Comparison of ENCODE assay signal across 7 cellular contexts in the genomic region with DNA sequence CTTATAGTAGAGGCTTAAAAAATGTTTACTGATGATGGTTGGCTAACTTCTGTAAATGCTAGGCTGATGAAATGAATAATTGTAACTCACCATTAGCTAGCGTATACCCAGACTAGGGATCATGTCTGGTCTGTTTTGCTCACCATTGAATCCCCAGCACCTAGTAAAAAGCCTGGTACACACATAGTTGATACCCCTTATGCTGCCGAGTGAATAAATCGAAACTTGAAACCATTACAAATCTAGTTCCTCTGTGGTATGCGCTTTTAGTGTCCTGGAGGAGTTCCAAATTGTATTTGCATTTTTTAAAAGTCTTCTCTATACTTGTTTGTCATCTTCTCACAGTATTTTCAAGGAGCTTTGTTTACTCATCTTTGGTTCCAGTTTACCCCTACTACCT. TPM values are rescaled to one million over a fixed set of nuclear protein-coding genes. Genes with fewer than 3 reads are reported as not detected.
DNase-seq lines count a peak whose midpoint lies in the region; ATAC-seq and TF ChIP-seq lines count a peak whose summit lies in the region.

No MANE protein-coding gene starts in this region.

- H3K27me3 Mint-ChIP-seq in activated CD8-positive, alpha-beta T cell treated with anti-CD3 and anti-CD28 coated beads for 36 hours = no peaks in the 10 kb centered on the region

- H3K36me3 Mint-ChIP-seq in activated CD8-positive, alpha-beta T cell treated with anti-CD3 and anti-CD28 coated beads for 36 hours (ENCODE audit: low read depth) = peaks cover 27% of the 10 kb centered on the region

- ATAC-seq in HG03060 (IDR thresholded peaks at IDR 0.05; ENCODE audit: low read depth, unreplicated experiment) (peak; percentile 32), HG02571 (IDR thresholded peaks at IDR 0.05; ENCODE audit: unreplicated experiment) (no peak)
- ATAC-seq in activated CD8-positive, alpha-beta T cell treated with anti-CD3 and anti-CD28 coated beads for 36 hours = no peak

- POLR2A ChIA-PET in activated CD8-positive, alpha-beta T cell treated with anti-CD3 and anti-CD28 coated beads for 36 hours (lab: Charles Lee) = interaction anchor here (0.7 to 2.2 kb wide), 4 partner anchors 8 to 37 kb away, joined by 3 to 9 read pairs (median 8); no protein-coding TSS in a partner anchor

- peak overlapping the region; percentile 73 for H3K4me3 ChIP-seq in GM08714 (ENCODE audit: low read length)
- H3K4me3 ChIP-seq in kidney epithelial cell (ENCODE audit: low read depth, low read length) = peak overlapping the region; percentile 82

- intact Hi-C loops in activated CD8-positive, alpha-beta T cell treated with anti-CD3 and anti-CD28 coated beads for 36 hours (cut with micrococcal nuclease) = no loop called here

- TF ChIP-seq CTCF in activated CD8-positive, alpha-beta T cell treated with anti-CD3 and anti-CD28 coated beads for 36 hours (IDR thresholded peaks at IDR 0.05) = no peak
- TF ChIP-seq CTCF in kidney epithelial cell (IDR thresholded peaks at IDR 0.05; ENCODE audit: insufficient read depth, low read length, poor library complexity, severe bottlenecking) = no peak

- no peaks in the 10 kb centered on the region for H3K27me3 ChIP-seq in kidney epithelial cell (ENCODE audit: control insufficient read depth, insufficient read depth, low read length)

- CTCF ChIA-PET in activated CD8-positive, alpha-beta T cell treated with anti-CD3 and anti-CD28 coated beads for 36 hours (lab: Charles Lee) = interaction anchor here (1.6 to 1.8 kb wide), 4 partner anchors 44 to 204 kb away, joined by 3 to 9 read pairs (median 6); no protein-coding TSS in a partner anchor

- DNase-seq in activated CD8-positive, alpha-beta T cell treated with anti-CD3 and anti-CD28 coated beads for 36 hours = no peak
- DNase-seq in kidney epithelial cell (ENCODE audit: low read depth) (no peak), COR-L47 (lab: John Stamatoyannopoulos, UW) (no peak), islet precursor cell (no peak)

- no peaks in the 10 kb centered on the region for H3K9me3 Mint-ChIP-seq in activated CD8-positive, alpha-beta T cell treated with anti-CD3 and anti-CD28 coated beads for 36 hours

- peaks cover 37% of the 10 kb centered on the region for H3K4me1 Mint-ChIP-seq in activated CD8-positive, alpha-beta T cell treated with anti-CD3 and anti-CD28 coated beads for 36 hours (ENCODE audit: low read depth)

- peak overlapping the region; percentile 85 for H3K27ac Mint-ChIP-seq in activated CD8-positive, alpha-beta T cell treated with anti-CD3 and anti-CD28 coated beads for 36 hours

- peak overlapping the region; percentile 81 for H3K4me3 Mint-ChIP-seq in activated CD8-positive, alpha-beta T cell treated with anti-CD3 and anti-CD28 coated beads for 36 hours

- no peaks in the 10 kb centered on the region for H3K36me3 ChIP-seq in kidney epithelial cell (ENCODE audit: control insufficient read depth, insufficient read depth, low read length)

RNA-seq across cellular contexts. Expression of gene TAF1B, which starts 1.3 kb away (rescaled TPM):
- total RNA-seq in activated CD8-positive, alpha-beta T cell treated with anti-CD3 and anti-CD28 coated beads for 36 hours = 10 to 100 TPM; 22.3 to 22.4 TPM
- total RNA-seq in kidney epithelial cell = 15.0 and 17.7 TPM in 2 replicates
